Comparison of ENCODE assay signal across 13 cellular contexts in the genomic region with DNA sequence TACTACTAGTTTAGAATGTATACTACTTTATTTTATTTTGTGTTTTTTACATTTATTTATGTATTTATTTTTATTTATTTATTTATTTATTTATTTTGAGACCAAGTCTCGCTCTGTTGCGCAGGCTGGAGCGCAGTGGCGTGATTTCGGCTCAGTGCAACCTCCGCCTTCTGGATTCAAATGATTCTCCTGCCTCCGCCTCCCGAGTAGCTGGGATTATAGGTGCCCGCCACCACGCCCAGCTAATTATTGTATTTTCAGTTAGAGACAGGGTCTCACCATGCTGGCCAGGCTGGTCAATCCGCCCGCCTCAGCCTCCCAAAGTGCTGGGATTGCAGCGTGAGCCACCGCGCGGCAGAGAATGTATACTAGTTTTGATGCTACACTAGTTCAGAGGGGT. TPM values are rescaled to one million over a fixed set of nuclear protein-coding genes. Genes with fewer than 3 reads are reported as not detected.
DNase-seq lines count a peak whose midpoint lies in the region; ATAC-seq and TF ChIP-seq lines count a peak whose summit lies in the region.
"Had no signal": no experiment of that assay in that cellular context is flagged by ENCODE, and none has a peak within 500 bp of the region (broad histone marks: within the 10 kb centered on the region; RNA-seq: fewer than 3 reads in every experiment).

No MANE protein-coding gene starts in this region.

- 94% methylated on average over 16 of the region's 16 CpGs for WGBS in smooth muscle cell (ENCODE audit: low lambda C conversion rate)
- WGBS in esophagus muscularis mucosa: 95% methylated on average over 16 of the region's 16 CpGs

- no peaks in the 10 kb centered on the region for H3K9me3 Mint-ChIP-seq in Caco-2 (ENCODE audit: unreplicated experiment)
- H3K9me3 Mint-ChIP-seq in brain: peaks cover 0 to 4% (median 0%) of the 10 kb centered on the region in 5 experiments
- no peaks in the 10 kb centered on the region for H3K9me3 Mint-ChIP-seq in nephron progenitor cell
- H3K9me3 Mint-ChIP-seq in activated T-helper 17 cell treated with anti-CD3 and anti-CD28 coated beads, Interleukin-2, amount 50 U/mL, for 72 hours: no peaks in the 10 kb centered on the region
- H3K9me3 Mint-ChIP-seq: CD4-positive, alpha-beta memory T cell had no signal

- no peak for TF ChIP-seq CTCF in Caco-2 (IDR thresholded peaks at IDR 0.05; ENCODE audit: insufficient read depth in 1 of 2, low read depth in 1 of 2, low read length in 1 of 2, severe bottlenecking in 1 of 2, unreplicated experiment in 1 of 2)
- no peak for TF ChIP-seq CTCF in brain (conservative IDR thresholded peaks at IDR 0.05)
- no peak for TF ChIP-seq CTCF in nephron progenitor cell (IDR thresholded peaks at IDR 0.05)
- no peak for TF ChIP-seq CTCF in smooth muscle cell (IDR thresholded peaks at IDR 0.05; ENCODE audit: borderline replicate concordance, insufficient read depth, poor library complexity, severe bottlenecking)
- TF ChIP-seq CTCF in esophagus muscularis mucosa (IDR thresholded peaks at IDR 0.05): no peak

- no peaks in the 10 kb centered on the region for H3K27me3 Mint-ChIP-seq in Caco-2 (ENCODE audit: insufficient read depth, unreplicated experiment)
- H3K27me3 Mint-ChIP-seq in brain: peaks cover 9% of the 10 kb centered on the region
- peaks cover 27% of the 10 kb centered on the region for H3K27me3 Mint-ChIP-seq in nephron progenitor cell (ENCODE audit: low read depth, poor library complexity)
- peaks cover 45% of the 10 kb centered on the region for H3K27me3 Mint-ChIP-seq in activated T-helper 17 cell treated with anti-CD3 and anti-CD28 coated beads, Interleukin-2, amount 50 U/mL, for 72 hours

- no peak overlapping the region for H2AFZ ChIP-seq in smooth muscle cell (ENCODE audit: low read depth)

- TF ChIP-seq POLR2A in esophagus muscularis mucosa (IDR thresholded peaks at IDR 0.05; ENCODE audit: low read depth): no peak

- H3F3A ChIP-seq in smooth muscle cell (ENCODE audit: low read depth): no peaks in the 10 kb centered on the region

- H3K36me3 Mint-ChIP-seq in Caco-2 (ENCODE audit: insufficient read depth, unreplicated experiment) (no peaks in the 10 kb centered on the region), brain (no peaks in the 10 kb centered on the region), nephron progenitor cell (ENCODE audit: low read depth) (no peaks in the 10 kb centered on the region)
- no peaks in the 10 kb centered on the region for H3K36me3 Mint-ChIP-seq in activated T-helper 17 cell treated with anti-CD3 and anti-CD28 coated beads, Interleukin-2, amount 50 U/mL, for 72 hours (ENCODE audit: low read depth)
- H3K36me3 Mint-ChIP-seq: CD4-positive, alpha-beta memory T cell had no signal

- H3K4me3 Mint-ChIP-seq in Caco-2 (ENCODE audit: unreplicated experiment) (peak overlapping the region; percentile 76), brain (peak overlapping the region in 3 of 5 experiments; percentile 39 to 89 (median 89)), nephron progenitor cell (peak overlapping the region; percentile 80)
- no peak overlapping the region for H3K4me3 Mint-ChIP-seq in activated T-helper 17 cell treated with anti-CD3 and anti-CD28 coated beads, Interleukin-2, amount 50 U/mL, for 72 hours

- H3K27ac ChIP-seq in smooth muscle cell (ENCODE audit: low read depth): no peak overlapping the region
- H3K27ac ChIP-seq in effector memory CD4-positive, alpha-beta T cell (ENCODE audit: insufficient read depth, low read length, poor library complexity, severe bottlenecking): no peak overlapping the region
- no peak overlapping the region for H3K27ac ChIP-seq in esophagus muscularis mucosa (replicated peaks in 1 of 4)
- H3K27ac ChIP-seq: C4-2B, HL-60 had no signal

- DNase-seq in Caco-2 (no peak), nephron progenitor cell (no peak), smooth muscle cell (lab: John Stamatoyannopoulos, UW; ENCODE audit: unreplicated experiment) (no peak), esophagus muscularis mucosa (ENCODE audit: extremely low spot score) (no peak), occipital lobe (lab: John Stamatoyannopoulos, UW) (no peak)
- no peak for DNase-seq in effector memory CD4-positive, alpha-beta T cell
- DNase-seq: CD4-positive, alpha-beta memory T cell; COR-L47 had no signal

- H3K27me3 ChIP-seq in Caco-2 (replicated peaks; ENCODE audit: control insufficient read depth, insufficient read depth, low read length): no peaks in the 10 kb centered on the region
- no peaks in the 10 kb centered on the region for H3K27me3 ChIP-seq in smooth muscle cell (ENCODE audit: low read depth)
- H3K27me3 ChIP-seq in effector memory CD4-positive, alpha-beta T cell (replicated peaks; ENCODE audit: control insufficient read depth, insufficient read depth, low read length, poor library complexity, severe bottlenecking): peaks cover 5% of the 10 kb centered on the region
- H3K27me3 ChIP-seq in esophagus muscularis mucosa: no peaks in the 10 kb centered on the region
- H3K27me3 ChIP-seq: BE2C had no signal

- H3K9ac ChIP-seq in smooth muscle cell (ENCODE audit: low read depth): no peak overlapping the region

- peaks cover 18% of the 10 kb centered on the region for H3K79me2 ChIP-seq in smooth muscle cell (ENCODE audit: low read depth)

- POLR2A ChIA-PET in Caco-2 (lab: Charles Lee): no interaction called here

- no peaks in the 10 kb centered on the region for H3K36me3 ChIP-seq in Caco-2 (ENCODE audit: control insufficient read depth, insufficient read depth, low read length)
- H3K36me3 ChIP-seq in smooth muscle cell (ENCODE audit: low read depth): no peaks in the 10 kb centered on the region
- no peaks in the 10 kb centered on the region for H3K36me3 ChIP-seq in effector memory CD4-positive, alpha-beta T cell (ENCODE audit: control insufficient read depth, insufficient read depth, low read length)
- no peaks in the 10 kb centered on the region for H3K36me3 ChIP-seq in esophagus muscularis mucosa
- H3K36me3 ChIP-seq: BE2C had no signal

- no peak overlapping the region for H3K4me2 ChIP-seq in smooth muscle cell

- peaks cover 16% of the 10 kb centered on the region for H4K20me1 ChIP-seq in smooth muscle cell (ENCODE audit: low read depth)

- intact Hi-C loops in Caco-2 (cut with micrococcal nuclease; ENCODE audit: unreplicated experiment) (loop anchor here (2.0 kb wide), 1 partner anchor 150 kb away; no protein-coding TSS in a partner anchor), esophagus muscularis mucosa (cut with DNase I) (no loop called here)

- BruUV-seq in Caco-2 (replicated peaks; lab: Mats Ljungman, UMichigan): no TSS peak

- H3K4me1 ChIP-seq in Caco-2 (peaks cover 11% of the 10 kb centered on the region; the same call in 1 of the 2 replicates), smooth muscle cell (ENCODE audit: low read depth) (peaks cover 5% of the 10 kb centered on the region), esophagus muscularis mucosa (peaks cover 15 to 38% (median 34%) of the 10 kb centered on the region in 4 donors)
- no peaks in the 10 kb centered on the region for H3K4me1 ChIP-seq in effector memory CD4-positive, alpha-beta T cell (ENCODE audit: control insufficient read depth, insufficient read depth, low read length, poor library complexity, severe bottlenecking)
- H3K4me1 ChIP-seq: BE2C had no signal

- no peak for ATAC-seq in activated T-helper 17 cell treated with anti-CD3 and anti-CD28 coated beads, Interleukin-2, amount 50 U/mL, for 72 hours (replicated peaks)

- CTCF ChIA-PET in Caco-2 (lab: Charles Lee): interaction anchor here (1.0 to 2.6 kb wide), 8 partner anchors 8 to 162 kb away, joined by 3 to 10 read pairs (median 4); no protein-coding TSS in a partner anchor

- H3K9me3 ChIP-seq in Caco-2: no peaks in the 10 kb centered on the region
- H3K9me3 ChIP-seq in smooth muscle cell (replicated peaks; ENCODE audit: low read depth): no peaks in the 10 kb centered on the region
- no peaks in the 10 kb centered on the region for H3K9me3 ChIP-seq in effector memory CD4-positive, alpha-beta T cell (ENCODE audit: control insufficient read depth, low read length)
- no peaks in the 10 kb centered on the region for H3K9me3 ChIP-seq in esophagus muscularis mucosa
- H3K9me3 ChIP-seq: BE2C had no signal

- H3K27ac Mint-ChIP-seq in Caco-2 (ENCODE audit: unreplicated experiment): no peak overlapping the region
- peak overlapping the region in 1 of 5 experiments; percentile 82 for H3K27ac Mint-ChIP-seq in brain
- no peak overlapping the region for H3K27ac Mint-ChIP-seq in nephron progenitor cell
- H3K27ac Mint-ChIP-seq in activated T-helper 17 cell treated with anti-CD3 and anti-CD28 coated beads, Interleukin-2, amount 50 U/mL, for 72 hours: no peak overlapping the region
- H3K27ac Mint-ChIP-seq: CD4-positive, alpha-beta memory T cell had no signal

- H3K4me3 ChIP-seq in Caco-2 (ENCODE audit: low read depth, low read length): no peak overlapping the region
- H3K4me3 ChIP-seq in smooth muscle cell: peak overlapping the region; percentile 88
- H3K4me3 ChIP-seq in effector memory CD4-positive, alpha-beta T cell (ENCODE audit: insufficient read depth, low read depth, low read length, poor library complexity, severe bottlenecking): no peak overlapping the region
- no peak overlapping the region for H3K4me3 ChIP-seq in esophagus muscularis mucosa

- H3K4me1 Mint-ChIP-seq in Caco-2 (ENCODE audit: low read depth, unreplicated experiment) (peaks cover 29% of the 10 kb centered on the region), brain (peaks cover 29% of the 10 kb centered on the region), nephron progenitor cell (peaks cover 29% of the 10 kb centered on the region)
- H3K4me1 Mint-ChIP-seq in activated T-helper 17 cell treated with anti-CD3 and anti-CD28 coated beads, Interleukin-2, amount 50 U/mL, for 72 hours: peaks cover 4% of the 10 kb centered on the region

- no peak for TF ChIP-seq EP300 in esophagus muscularis mucosa (IDR thresholded peaks at IDR 0.05)

RNA-seq across cellular contexts. Expression of a gene that starts 2.0 kb away (rescaled TPM):
- total RNA-seq in Caco-2 (2022) (74.9 and 80.7 TPM in 2 replicates), smooth muscle cell (26.0 and 29.6 TPM in 2 replicates), esophagus muscularis mucosa (100 to 1,000 TPM in 3 of 4 donors, 10 to 100 TPM in 1; 98.9 to 122 (median 105) TPM), occipital lobe (20.6 TPM)
- polyA plus RNA-seq in brain (ENCODE audit: insufficient read depth, low read depth, low replicate concordance) (33.7 TPM), smooth muscle cell (16.5 and 17.5 TPM in 2 replicates)
- under 1 TPM; 0.13 to 0.24 TPM for total RNA-seq in activated T-helper 17 cell treated with anti-CD3 and anti-CD28 coated beads, Interleukin-2, amount 50 U/mL, for 72 hours

Comparison
In these comparisons a context has a peak if more than half of its experiments do, and no peak if none do; other contexts are left out.
1. RNA of a gene that starts 2.0 kb away (total RNA-seq): 98.9 to 122 TPM in esophagus muscularis mucosa, 74.9 to 80.7 TPM in Caco-2, 26.0 to 29.6 TPM in smooth muscle cell and 20.6 TPM in occipital lobe (single experiment); 0.13 to 0.24 TPM in activated T-helper 17 cell treated with anti-CD3 and anti-CD28 coated beads, Interleukin-2, amount 50 U/mL, for 72 hours; every median in the first group is over 10 times any median in the second.